ENCODE assay signal across 11 cellular contexts in genomic region chr3:141959921-141960554, GRCh38.
DNase-seq lines count a peak whose midpoint lies in the region; ATAC-seq and TF ChIP-seq lines count a peak whose summit lies in the region.
"Had no signal": no experiment of that assay in that cellular context is flagged by ENCODE, and none has a peak within 500 bp of the region (broad histone marks: within the 10 kb centered on the region; RNA-seq: fewer than 3 reads in every experiment).

No MANE protein-coding gene starts in this region.

- no peaks in the 10 kb centered on the region for H3K9me3 Mint-ChIP-seq in activated CD4-positive, alpha-beta T cell treated with anti-CD3 and anti-CD28 coated beads, Interleukin-2, amount 10 ng/mL, durations not matched to agents 24 days and 14 days
- no peaks in the 10 kb centered on the region for H3K9me3 Mint-ChIP-seq in T-helper 2 cell treated with Interferon-gamma antibody and Interleukin-4, amounts not matched to agents 5 μg/mL and 100 μg/mL, for 36 hours

- H3K36me3 ChIP-seq in adrenal gland (replicated peaks in 1 of 2) (peaks cover 0 to 6% of the 10 kb centered on the region in 2 donors), gastroesophageal sphincter (peaks cover 0 to 44% of the 10 kb centered on the region in 2 donors), sigmoid colon (peaks cover 0 to 32% (median 0%) of the 10 kb centered on the region in 4 donors)

- H3K9me3 ChIP-seq in adrenal gland (replicated peaks in 1 of 3) = no peaks in the 10 kb centered on the region
- no peaks in the 10 kb centered on the region for H3K9me3 ChIP-seq in gastroesophageal sphincter
- H3K9me3 ChIP-seq in sigmoid colon = no peaks in the 10 kb centered on the region

- TF ChIP-seq EP300 in gastroesophageal sphincter (IDR thresholded peaks at IDR 0.05) (no peak), sigmoid colon (IDR thresholded peaks at IDR 0.05) (no peak)

- H3K4me3 Mint-ChIP-seq in activated CD4-positive, alpha-beta T cell treated with anti-CD3 and anti-CD28 coated beads, Interleukin-2, amount 10 ng/mL, durations not matched to agents 24 days and 14 days = no peak overlapping the region
- H3K4me3 Mint-ChIP-seq in T-helper 2 cell treated with Interferon-gamma antibody and Interleukin-4, amounts not matched to agents 5 μg/mL and 100 μg/mL, for 36 hours = no peak overlapping the region

- no peak overlapping the region for H3K4me3 ChIP-seq in adrenal gland
- H3K4me3 ChIP-seq in gastroesophageal sphincter = no peak overlapping the region
- no peak overlapping the region for H3K4me3 ChIP-seq in sigmoid colon
- no peak overlapping the region for H3K4me3 ChIP-seq in dorsolateral prefrontal cortex

- H3K4me1 Mint-ChIP-seq in activated CD4-positive, alpha-beta T cell treated with anti-CD3 and anti-CD28 coated beads, Interleukin-2, amount 10 ng/mL, durations not matched to agents 24 days and 14 days = peaks cover 3% of the 10 kb centered on the region
- peaks cover 3% of the 10 kb centered on the region for H3K4me1 Mint-ChIP-seq in T-helper 2 cell treated with Interferon-gamma antibody and Interleukin-4, amounts not matched to agents 5 μg/mL and 100 μg/mL, for 36 hours (ENCODE audit: low read depth)

- intact Hi-C loops in adrenal gland (cut with DNase I) = loop anchor here in 1 of 2 donors (10.0 kb wide), 1 partner anchor 195 kb away; no protein-coding TSS in a partner anchor
- intact Hi-C loops in sigmoid colon (cut with DNase I) = loop anchor here (2.0 to 10.0 kb wide), 2 partner anchors 185 to 321 kb away; partner anchors contain the start of gene TFDP2
- intact Hi-C loops in dorsolateral prefrontal cortex (cut with DNase I) = no loop called here
- intact Hi-C loops in activated CD4-positive, alpha-beta T cell treated with anti-CD3 and anti-CD28 coated beads, Interleukin-2, amount 10 ng/mL, durations not matched to agents 24 days and 14 days (cut with micrococcal nuclease) = no loop called here

- H3K36me3 Mint-ChIP-seq in activated CD4-positive, alpha-beta T cell treated with anti-CD3 and anti-CD28 coated beads, Interleukin-2, amount 10 ng/mL, durations not matched to agents 24 days and 14 days (ENCODE audit: low read depth) = peaks cover 9% of the 10 kb centered on the region
- H3K36me3 Mint-ChIP-seq in T-helper 2 cell treated with Interferon-gamma antibody and Interleukin-4, amounts not matched to agents 5 μg/mL and 100 μg/mL, for 36 hours (ENCODE audit: low read depth) = peaks cover 12% of the 10 kb centered on the region

- peak; percentile 57 for ATAC-seq in gastroesophageal sphincter

- TF ChIP-seq POLR2A in adrenal gland (IDR thresholded peaks at IDR 0.05) (no peak), gastroesophageal sphincter (IDR thresholded peaks at IDR 0.05) (no peak), sigmoid colon (IDR thresholded peaks at IDR 0.05) (no peak)

- WGBS in adrenal gland, 4 donors = 33 to 54% (median 42%) methylated on average over 5 of the region's 5 CpGs
- WGBS in gastroesophageal sphincter (ENCODE audit: low coverage in 1 of 2), 2 donors = 13 to 16% methylated on average over 5 of the region's 5 CpGs
- WGBS in sigmoid colon, 2 donors = 71 to 74% methylated on average over 5 of the region's 5 CpGs

- no peak overlapping the region for H3K27ac Mint-ChIP-seq in activated CD4-positive, alpha-beta T cell treated with anti-CD3 and anti-CD28 coated beads, Interleukin-2, amount 10 ng/mL, durations not matched to agents 24 days and 14 days
- no peak overlapping the region for H3K27ac Mint-ChIP-seq in T-helper 2 cell treated with Interferon-gamma antibody and Interleukin-4, amounts not matched to agents 5 μg/mL and 100 μg/mL, for 36 hours

- peak; percentile 82 for DNase-seq in EL
- DNase-seq in adrenal gland = no peak
- DNase-seq in sigmoid colon = no peak
- DNase-seq in dorsolateral prefrontal cortex = no peak
- DNase-seq in activated CD4-positive, alpha-beta T cell treated with anti-CD3 and anti-CD28 coated beads, Interleukin-2, amount 10 ng/mL, durations not matched to agents 24 days and 14 days = no peak
- no peak for DNase-seq in stimulated activated CD4-positive, alpha-beta T cell treated with anti-CD3 and anti-CD28 coated beads, Interleukin-2, amount 100 ng/mL, for 24 hours
- DNase-seq in T-helper 2 cell treated with Interferon-gamma antibody and Interleukin-4, amounts not matched to agents 5 μg/mL and 100 μg/mL, for 36 hours (ENCODE audit: low spot score) = no peak
- DNase-seq: activated T-cell treated with anti-CD3 and anti-CD28 coated beads for 4 hours, COR-L47, NCI-H2171 had no signal

- no peaks in the 10 kb centered on the region for H3K27me3 Mint-ChIP-seq in activated CD4-positive, alpha-beta T cell treated with anti-CD3 and anti-CD28 coated beads, Interleukin-2, amount 10 ng/mL, durations not matched to agents 24 days and 14 days
- H3K27me3 Mint-ChIP-seq in T-helper 2 cell treated with Interferon-gamma antibody and Interleukin-4, amounts not matched to agents 5 μg/mL and 100 μg/mL, for 36 hours (ENCODE audit: low read depth) = no peaks in the 10 kb centered on the region

- TF ChIP-seq CTCF in adrenal gland (IDR thresholded peaks at IDR 0.05) (no peak), gastroesophageal sphincter (IDR thresholded peaks at IDR 0.05) (no peak), sigmoid colon (IDR thresholded peaks at IDR 0.05) (no peak), dorsolateral prefrontal cortex (IDR thresholded peaks at IDR 0.05 in 54 of 56, conservative IDR thresholded peaks at IDR 0.05 in 2 of 56; ENCODE audit: low read depth in 1 of 56, partially characterized antibody in 56 of 56) (no peak)

- H3K27ac ChIP-seq in adrenal gland (peak overlapping the region in 4 of 5 donors; percentile 7 to 70 (median 46)), gastroesophageal sphincter (peak overlapping the region; percentile 65 to 70 (median 70)), sigmoid colon (peak overlapping the region in 3 of 4 donors; percentile 32 to 64 (median 51)), dorsolateral prefrontal cortex (no peak overlapping the region)

- H3K4me1 ChIP-seq in adrenal gland (replicated peaks in 1 of 2) (peaks cover 9 to 16% of the 10 kb centered on the region in 2 donors), gastroesophageal sphincter (peaks cover 0 to 34% (median 11%) of the 10 kb centered on the region in 3 donors), sigmoid colon (peaks cover 0 to 22% (median 14%) of the 10 kb centered on the region in 4 donors)

- H3K27me3 ChIP-seq in adrenal gland = no peaks in the 10 kb centered on the region
- H3K27me3 ChIP-seq in gastroesophageal sphincter = no peaks in the 10 kb centered on the region
- H3K27me3 ChIP-seq in sigmoid colon = no peaks in the 10 kb centered on the region
- no peaks in the 10 kb centered on the region for H3K27me3 ChIP-seq in dorsolateral prefrontal cortex

Comparison
In these comparisons a context has a peak if more than half of its experiments do, and no peak if none do; other contexts are left out.
1. H3K27ac ChIP-seq: peak in adrenal gland (4 of 5), gastroesophageal sphincter (4 of 4) and sigmoid colon (3 of 4); none in dorsolateral prefrontal cortex (0 of 59).